In the genomic region with DNA sequence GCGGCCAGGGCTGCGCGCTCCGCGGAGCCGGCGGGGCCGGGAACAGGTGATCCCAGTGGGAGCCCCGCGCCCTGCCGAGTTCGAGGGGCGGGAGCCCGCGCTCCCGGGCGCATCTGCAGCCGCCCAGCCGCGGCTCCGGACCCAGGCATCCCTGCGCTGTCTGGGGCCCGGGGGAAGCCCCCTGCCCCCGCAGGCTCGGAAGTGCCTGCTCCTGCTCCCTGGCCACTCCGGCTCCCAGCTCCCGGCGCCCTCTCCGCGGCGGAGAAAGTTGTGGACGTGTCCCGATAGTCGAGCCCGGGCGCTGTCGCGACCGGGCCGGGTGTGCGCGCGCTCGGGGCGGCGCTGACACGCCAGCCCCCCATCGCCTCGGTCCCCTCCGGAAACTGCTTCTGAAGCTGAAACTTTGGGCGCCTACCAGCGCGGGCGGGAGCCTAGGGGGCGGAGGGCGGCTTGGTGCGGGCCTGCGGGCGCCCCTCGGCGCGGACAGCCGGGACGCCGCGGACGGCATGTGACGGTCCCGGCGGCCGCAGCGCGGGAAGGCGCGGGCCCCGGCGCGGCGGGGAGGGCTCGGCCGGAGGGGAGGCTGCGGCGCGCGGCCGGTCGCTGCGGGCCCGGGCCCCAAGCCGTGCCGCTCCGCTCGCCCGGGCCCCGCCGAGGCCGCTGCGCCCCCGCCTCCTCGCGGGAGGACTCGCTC, we compare ENCODE assay signal across 8 cellular contexts. TPM values are rescaled to one million over a fixed set of nuclear protein-coding genes. Genes with fewer than 3 reads are reported as not detected.
DNase-seq lines count a peak whose midpoint lies in the region; ATAC-seq, FAIRE-seq and TF ChIP-seq lines count a peak whose summit lies in the region.

No MANE protein-coding gene starts in this region.

- TF ChIP-seq CTCF in C4-2B (conservative IDR thresholded peaks at IDR 0.05) (no peak), GM23338 (conservative IDR thresholded peaks at IDR 0.05; ENCODE audit: low read depth in 2 of 2) (no peak)

- H2AFZ ChIP-seq in GM23338: peak overlapping the region; percentile 98

- no peaks in the 10 kb centered on the region; the same call in 2 of the 3 replicates for H3K36me3 Mint-ChIP-seq in GM23338 (ENCODE audit: low read depth)

- H4K20me1 ChIP-seq in GM23338 (replicated peaks; ENCODE audit: insufficient read depth): peaks cover 6% of the 10 kb centered on the region

- ATAC-seq in GM23338: peak; percentile 1; the same call in 2 of the 3 replicates

- H3F3A ChIP-seq in GM23338 (replicated peaks; ENCODE audit: low read depth): peaks cover 4% of the 10 kb centered on the region

- no peak overlapping the region for H3K27ac Mint-ChIP-seq in GM23338

- peak overlapping the region; percentile 37; the same call in 1 of the 2 replicates for H3K27ac ChIP-seq in C4-2B
- H3K27ac ChIP-seq in GM23338 (ENCODE audit: low read depth): no peak overlapping the region

- no peaks in the 10 kb centered on the region for H3K36me3 ChIP-seq in GM23338 (ENCODE audit: insufficient read depth)

- H3K79me2 ChIP-seq in GM23338 (replicated peaks; ENCODE audit: insufficient read depth): peaks cover 6% of the 10 kb centered on the region; the same call in 1 of the 2 replicates

- peaks cover 16% of the 10 kb centered on the region for H3K27me3 ChIP-seq in GM23338 (ENCODE audit: insufficient read depth)

- peak overlapping the region; percentile 96 for H3K4me2 ChIP-seq in GM23338

- peak overlapping the region; percentile 81 for H3K4me3 ChIP-seq in GM23338
- peak overlapping the region; percentile 64 for H3K4me3 ChIP-seq in skeletal muscle cell (ENCODE audit: low read depth, low read length)

- no peaks in the 10 kb centered on the region for H3K9me3 Mint-ChIP-seq in GM23338

- peak; percentile 48 for DNase-seq in GM23338 (ENCODE audit: low spot score)
- DNase-seq in activated CD8-positive, alpha-beta memory T cell treated with anti-CD3 and anti-CD28 coated beads, Interleukin-2, amount 50 U/mL, for 4 hours: peak; percentile 47
- peak; percentile 13 for DNase-seq in globus pallidus (ENCODE audit: low spot score)
- no peak for DNase-seq in skeletal muscle cell (ENCODE audit: low read depth)
- DNase-seq in GM19239 (ENCODE audit: insufficient read length, low spot score): no peak
- DNase-seq in Ammon's horn (ENCODE audit: low spot score): no peak
- DNase-seq in NCI-H2227 treated with DMSO at 0.1 percent for 48 hours (lab: John Stamatoyannopoulos, UW): no peak

- no peak for FAIRE-seq in GM19239 (lab: Jason Lieb, UNC)

- peak overlapping the region; percentile 72; the same call in 2 of the 3 replicates for H3K4me3 Mint-ChIP-seq in GM23338

- H3K4me1 ChIP-seq in GM23338 (ENCODE audit: insufficient read depth): peaks cover 23% of the 10 kb centered on the region

- no peaks in the 10 kb centered on the region for H3K9me2 ChIP-seq in GM23338 (ENCODE audit: insufficient read depth)

- peaks cover 28% of the 10 kb centered on the region for H3K4me1 Mint-ChIP-seq in GM23338

- peaks cover 21% of the 10 kb centered on the region for H3K27me3 Mint-ChIP-seq in GM23338 (ENCODE audit: insufficient read depth, low read depth, poor library complexity)

TF ChIP-seq in GM23338, 12 proteins besides CTCF, POLR2A, EP300 and RAD21 (continues in another document):
- TF ChIP-seq JUNB (IDR thresholded peaks at IDR 0.05; ENCODE audit: unreplicated experiment) (no peak), POLR2AphosphoS5 (IDR thresholded peaks at IDR 0.05; ENCODE audit: low read depth) (no peak), STAT1 (IDR thresholded peaks at IDR 0.05; ENCODE audit: unreplicated experiment) (no peak), NANOG (IDR thresholded peaks at IDR 0.05; ENCODE audit: borderline replicate concordance) (no peak), EZH2phosphoT487 (IDR thresholded peaks at IDR 0.05; ENCODE audit: unreplicated experiment) (no peak), EZH2 (IDR thresholded peaks at IDR 0.05; ENCODE audit: low read depth, unreplicated experiment) (no peak)
- TF ChIP-seq, protein P1, sequence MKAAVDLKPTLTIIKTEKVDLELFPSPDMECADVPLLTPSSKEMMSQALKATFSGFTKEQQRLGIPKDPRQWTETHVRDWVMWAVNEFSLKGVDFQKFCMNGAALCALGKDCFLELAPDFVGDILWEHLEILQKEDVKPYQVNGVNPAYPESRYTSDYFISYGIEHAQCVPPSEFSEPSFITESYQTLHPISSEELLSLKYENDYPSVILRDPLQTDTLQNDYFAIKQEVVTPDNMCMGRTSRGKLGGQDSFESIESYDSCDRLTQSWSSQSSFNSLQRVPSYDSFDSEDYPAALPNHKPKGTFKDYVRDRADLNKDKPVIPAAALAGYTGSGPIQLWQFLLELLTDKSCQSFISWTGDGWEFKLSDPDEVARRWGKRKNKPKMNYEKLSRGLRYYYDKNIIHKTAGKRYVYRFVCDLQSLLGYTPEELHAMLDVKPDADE (IDR thresholded peaks at IDR 0.05): no peak
- TF ChIP-seq, protein P2, sequence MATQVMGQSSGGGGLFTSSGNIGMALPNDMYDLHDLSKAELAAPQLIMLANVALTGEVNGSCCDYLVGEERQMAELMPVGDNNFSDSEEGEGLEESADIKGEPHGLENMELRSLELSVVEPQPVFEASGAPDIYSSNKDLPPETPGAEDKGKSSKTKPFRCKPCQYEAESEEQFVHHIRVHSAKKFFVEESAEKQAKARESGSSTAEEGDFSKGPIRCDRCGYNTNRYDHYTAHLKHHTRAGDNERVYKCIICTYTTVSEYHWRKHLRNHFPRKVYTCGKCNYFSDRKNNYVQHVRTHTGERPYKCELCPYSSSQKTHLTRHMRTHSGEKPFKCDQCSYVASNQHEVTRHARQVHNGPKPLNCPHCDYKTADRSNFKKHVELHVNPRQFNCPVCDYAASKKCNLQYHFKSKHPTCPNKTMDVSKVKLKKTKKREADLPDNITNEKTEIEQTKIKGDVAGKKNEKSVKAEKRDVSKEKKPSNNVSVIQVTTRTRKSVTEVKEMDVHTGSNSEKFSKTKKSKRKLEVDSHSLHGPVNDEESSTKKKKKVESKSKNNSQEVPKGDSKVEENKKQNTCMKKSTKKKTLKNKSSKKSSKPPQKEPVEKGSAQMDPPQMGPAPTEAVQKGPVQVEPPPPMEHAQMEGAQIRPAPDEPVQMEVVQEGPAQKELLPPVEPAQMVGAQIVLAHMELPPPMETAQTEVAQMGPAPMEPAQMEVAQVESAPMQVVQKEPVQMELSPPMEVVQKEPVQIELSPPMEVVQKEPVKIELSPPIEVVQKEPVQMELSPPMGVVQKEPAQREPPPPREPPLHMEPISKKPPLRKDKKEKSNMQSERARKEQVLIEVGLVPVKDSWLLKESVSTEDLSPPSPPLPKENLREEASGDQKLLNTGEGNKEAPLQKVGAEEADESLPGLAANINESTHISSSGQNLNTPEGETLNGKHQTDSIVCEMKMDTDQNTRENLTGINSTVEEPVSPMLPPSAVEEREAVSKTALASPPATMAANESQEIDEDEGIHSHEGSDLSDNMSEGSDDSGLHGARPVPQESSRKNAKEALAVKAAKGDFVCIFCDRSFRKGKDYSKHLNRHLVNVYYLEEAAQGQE (IDR thresholded peaks at IDR 0.05; ENCODE audit: unreplicated experiment): no peak

RNA-seq across cellular contexts. Expression of a gene that starts 0.5 kb away (rescaled TPM):
- 11.6 and 13.6 TPM in 2 replicates for total RNA-seq in GM23338 (2014; rRNA removed; shearing (Covaris generic))
- 5.4 and 5.9 TPM in 2 replicates for polyA plus RNA-seq in GM23338 (2016; fragmentation: Nextera tagmentation; extraction: Ambion mirVana)

Comparison
In these comparisons a context has a peak if more than half of its experiments do, and no peak if none do; other contexts are left out.
1. DNase-seq: peak in GM23338 (single experiment), activated CD8-positive, alpha-beta memory T cell treated with anti-CD3 and anti-CD28 coated beads, Interleukin-2, amount 50 U/mL, for 4 hours (single experiment) and globus pallidus (single experiment); none in skeletal muscle cell (single experiment), GM19239 (single experiment), Ammon's horn (single experiment) and NCI-H2227 treated with DMSO at 0.1 percent for 48 hours (single experiment).